ENCODE assay signal across 14 cellular contexts in genomic region chr7:91759205-91759863, GRCh38.
A peak's percentile ranks its signal among the peaks of the same experiment; 100 is the strongest.
DNase-seq lines count a peak whose midpoint lies in the region; ATAC-seq and TF ChIP-seq lines count a peak whose summit lies in the region.
"Had no signal": no experiment of that assay in that cellular context is flagged by ENCODE, and none has a peak within 500 bp of the region (broad histone marks: within the 10 kb centered on the region; RNA-seq: fewer than 3 reads in every experiment).

No MANE protein-coding gene starts in this region.

- no peaks in the 10 kb centered on the region for H3K4me1 ChIP-seq in prostate gland (replicated peaks)

- POLR2A ChIA-PET in RWPE1 (lab: Yijun Ruan, JAX; ENCODE audit: low non-redundant PET), result no interaction called here

- WGBS in prostate gland, result 46% methylated on average over 4 of the region's 4 CpGs

- H3K4me3 ChIP-seq in fibroblast of mammary gland (ENCODE audit: control insufficient read depth, low read depth, low read length) (no peak overlapping the region), prostate gland (no peak overlapping the region)

- intact Hi-C loops in prostate gland (cut with DNase I), result no loop called here

- CTCF ChIA-PET in RWPE1 (lab: Yijun Ruan, JAX), result no interaction called here

- H3K36me3 ChIP-seq in prostate gland, result no peaks in the 10 kb centered on the region

- no peaks in the 10 kb centered on the region for H3K9me3 ChIP-seq in prostate gland

- ATAC-seq in HG03571 (IDR thresholded peaks at IDR 0.05; ENCODE audit: unreplicated experiment) (no peak), HG02870 (IDR thresholded peaks at IDR 0.05; ENCODE audit: unreplicated experiment) (no peak), GM21367 (IDR thresholded peaks at IDR 0.05; ENCODE audit: unreplicated experiment) (no peak)

- H3K27me3 ChIP-seq in prostate gland (replicated peaks; ENCODE audit: insufficient read depth), result no peaks in the 10 kb centered on the region

- TF ChIP-seq CTCF in RWPE1 (conservative IDR thresholded peaks at IDR 0.05; ENCODE audit: low read depth) (no peak), fibroblast of mammary gland (conservative IDR thresholded peaks at IDR 0.05; ENCODE audit: control insufficient read depth, insufficient read depth, low read depth, low read length) (no peak), prostate gland (IDR thresholded peaks at IDR 0.05) (no peak)

- DNase-seq in HT1080 (ENCODE audit: low read depth), result peak; percentile 54
- no peak for DNase-seq in RWPE1 (ENCODE audit: low spot score)
- peak; percentile 40 for DNase-seq in fibroblast of mammary gland (ENCODE audit: low read depth)
- DNase-seq in prostate gland (ENCODE audit: low spot score), result peak; percentile 65
- no peak for DNase-seq in activated T-cell treated with anti-CD3 and anti-CD28 coated beads, Interleukin-2, amount 50 U/mL, for 48 hours
- DNase-seq: activated CD4-positive, alpha-beta T cell treated with anti-CD3 and anti-CD28 coated beads, Interleukin-2, amount 50 U/mL, for 4 hours; anterior cingulate cortex; foreskin melanocyte; Karpas-422; naive B cell; stimulated activated CD4-positive, alpha-beta T cell treated with anti-CD3 and anti-CD28 coated beads, Interleukin-2, amount 100 ng/mL, for 48 hours had no signal

- peak overlapping the region; percentile 31 for H3K27ac ChIP-seq in RWPE1
- no peak overlapping the region for H3K27ac ChIP-seq in prostate gland

- no peak for TF ChIP-seq POLR2A in prostate gland (IDR thresholded peaks at IDR 0.05)

Comparison
In these comparisons a context has a peak if more than half of its experiments do, and no peak if none do; other contexts are left out.
1. DNase-seq: peak in HT1080 (single experiment), fibroblast of mammary gland (single experiment) and prostate gland (single experiment); none in RWPE1 (single experiment) and activated T-cell treated with anti-CD3 and anti-CD28 coated beads, Interleukin-2, amount 50 U/mL, for 48 hours (0 of 2).